In the genomic region with DNA sequence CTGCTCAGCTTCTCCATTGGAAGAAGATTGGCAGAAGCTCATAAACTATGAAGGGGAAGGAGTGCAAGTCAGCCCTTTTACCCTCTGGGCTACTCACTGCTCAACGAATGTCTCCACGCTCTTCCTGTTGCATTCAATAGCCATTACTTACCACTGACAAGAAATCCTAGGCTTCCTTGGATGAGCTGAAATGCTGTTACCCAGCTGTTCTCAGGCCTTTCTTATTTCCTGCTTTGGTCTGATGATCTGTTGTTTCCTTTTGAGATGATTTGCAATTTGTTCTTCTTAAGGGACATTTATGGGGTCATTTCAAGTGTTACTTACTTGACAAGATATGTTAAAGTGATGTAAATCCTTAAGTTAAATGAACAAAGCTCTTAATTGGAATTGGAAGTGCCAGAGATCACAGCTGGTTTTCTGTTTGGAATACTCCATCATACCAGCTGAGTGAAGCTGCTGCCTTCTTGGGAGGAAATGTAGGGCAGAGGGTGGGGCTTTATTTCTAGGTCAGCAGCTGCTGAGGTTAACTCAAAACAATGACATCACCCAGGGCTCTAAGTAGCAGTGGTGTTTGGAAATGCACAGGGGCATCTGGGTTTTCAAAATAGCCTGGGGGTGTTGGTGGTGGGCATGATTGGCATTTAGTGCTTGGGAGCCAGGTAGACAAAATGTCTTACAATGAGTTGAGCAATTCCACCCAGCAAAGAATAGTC, we compare ENCODE assay signal across 8 cellular contexts.
DNase-seq lines count a peak whose midpoint lies in the region; ATAC-seq and TF ChIP-seq lines count a peak whose summit lies in the region.

No MANE protein-coding gene starts in this region.

- 0 out of 2 replicates have a peak overlapping the region, but pooled peaks have one; percentile 5 for H2AFZ ChIP-seq in OCI-LY7 (ENCODE audit: low read length)

- no peaks in the 10 kb centered on the region for H3K36me3 ChIP-seq in BLaER1 treated with 17β-estradiol and CSF1 and Interleukin-3, amounts not matched to agents 10 nM and 100 nM
- no peaks in the 10 kb centered on the region for H3K36me3 ChIP-seq in OCI-LY7 (ENCODE audit: insufficient read depth, low read length)
- H3K36me3 ChIP-seq in mucosa of rectum (ENCODE audit: control insufficient read depth in 2 of 2, insufficient read depth in 2 of 2, low read length in 2 of 2) = no peaks in the 10 kb centered on the region

- H3K4me2 ChIP-seq in BLaER1 treated with 17β-estradiol and CSF1 and Interleukin-3, amounts not matched to agents 10 nM and 100 nM = peak overlapping the region; percentile 58 to 82 (median 72)
- H3K4me2 ChIP-seq in OCI-LY7 (ENCODE audit: low read length) = no peak overlapping the region

- H3K4me1 ChIP-seq in BLaER1 treated with 17β-estradiol and CSF1 and Interleukin-3, amounts not matched to agents 10 nM and 100 nM = peaks cover 24 to 33% (median 26%) of the 10 kb centered on the region in 10 experiments
- H3K4me1 ChIP-seq in OCI-LY7 (ENCODE audit: insufficient read depth, low read length, poor library complexity, severe bottlenecking) (peaks cover 19% of the 10 kb centered on the region), mucosa of rectum (ENCODE audit: control insufficient read depth in 2 of 2, insufficient read depth in 2 of 2, low read length in 2 of 2) (peaks cover 0 to 11% of the 10 kb centered on the region in 2 donors)

- H3K27me3 ChIP-seq in BLaER1 treated with 17β-estradiol and CSF1 and Interleukin-3, amounts not matched to agents 10 nM and 100 nM = no peaks in the 10 kb centered on the region
- H3K27me3 ChIP-seq in mucosa of rectum (ENCODE audit: control insufficient read depth in 2 of 2, insufficient read depth in 2 of 2, low read length in 2 of 2) = peaks cover 0 to 2% of the 10 kb centered on the region in 2 donors

- H3K9me2 ChIP-seq in OCI-LY7 (ENCODE audit: insufficient read depth, low read length) = no peaks in the 10 kb centered on the region

- H3K4me3 Mint-ChIP-seq in stimulated activated memory B cell treated with anti-CD40 and anti-IgM and Interleukin-4, amounts not matched to agents 10 μg/mL and 1 μg/mL and 100 μg/mL, for 72 hours = no peak overlapping the region

- H3K36me3 Mint-ChIP-seq in stimulated activated memory B cell treated with anti-CD40 and anti-IgM and Interleukin-4, amounts not matched to agents 10 μg/mL and 1 μg/mL and 100 μg/mL, for 72 hours = no peaks in the 10 kb centered on the region

- H3K4me3 ChIP-seq in BLaER1 treated with 17β-estradiol and CSF1 and Interleukin-3, amounts not matched to agents 10 nM and 100 nM = peak overlapping the region in 4 of 10 experiments; percentile 4 to 31 (median 15); a peak in 5 of 20 replicates
- no peak overlapping the region for H3K4me3 ChIP-seq in OCI-LY7 (ENCODE audit: low read depth, low read length, poor library complexity, severe bottlenecking)
- no peak overlapping the region for H3K4me3 ChIP-seq in mucosa of rectum (ENCODE audit: low read length in 2 of 2)

- no TSS peak for BruUV-seq in OCI-LY7 (replicated peaks; lab: Mats Ljungman, UMichigan)

- peaks cover 18% of the 10 kb centered on the region for H3K27me3 Mint-ChIP-seq in stimulated activated memory B cell treated with anti-CD40 and anti-IgM and Interleukin-4, amounts not matched to agents 10 μg/mL and 1 μg/mL and 100 μg/mL, for 72 hours

- no peaks in the 10 kb centered on the region for H3K79me2 ChIP-seq in OCI-LY7 (ENCODE audit: insufficient read depth, low read depth, low read length)

- no peak overlapping the region for H3K27ac Mint-ChIP-seq in stimulated activated memory B cell treated with anti-CD40 and anti-IgM and Interleukin-4, amounts not matched to agents 10 μg/mL and 1 μg/mL and 100 μg/mL, for 72 hours

- no peaks in the 10 kb centered on the region for H3K9me3 Mint-ChIP-seq in stimulated activated memory B cell treated with anti-CD40 and anti-IgM and Interleukin-4, amounts not matched to agents 10 μg/mL and 1 μg/mL and 100 μg/mL, for 72 hours

- POLR2A ChIA-PET in OCI-LY7 (lab: Charles Lee) = interaction anchor here (0.6 to 1.1 kb wide), 8 partner anchors 14 to 306 kb away, joined by 3 to 10 read pairs (median 3); no protein-coding TSS in a partner anchor

- no peak for ATAC-seq in GM18520 (IDR thresholded peaks at IDR 0.05; ENCODE audit: unreplicated experiment)
- no peak for ATAC-seq in stimulated activated memory B cell treated with anti-CD40 and anti-IgM and Interleukin-4, amounts not matched to agents 10 μg/mL and 1 μg/mL and 100 μg/mL, for 72 hours

- TF ChIP-seq CTCF in OCI-LY7 (conservative IDR thresholded peaks at IDR 0.05; ENCODE audit: low read length) = no peak

- intact Hi-C loops in OCI-LY7 (cut with micrococcal nuclease; ENCODE audit: unreplicated experiment) = loop anchor here (10.0 kb wide), 2 partner anchors 395 to 465 kb away; no protein-coding TSS in a partner anchor

- H4K20me1 ChIP-seq in BLaER1 treated with 17β-estradiol and CSF1 and Interleukin-3, amounts not matched to agents 10 nM and 100 nM = no peaks in the 10 kb centered on the region; a peak in 1 of 22 replicates
- H4K20me1 ChIP-seq in OCI-LY7 (ENCODE audit: insufficient read depth, low read length) = no peaks in the 10 kb centered on the region

- H3K9ac ChIP-seq in BLaER1 treated with 17β-estradiol and CSF1 and Interleukin-3, amounts not matched to agents 10 nM and 100 nM = peak overlapping the region; percentile 53 to 77 (median 65); a peak in 20 of 22 replicates
- H3K9ac ChIP-seq in mucosa of rectum (ENCODE audit: low read depth in 1 of 2, low read length in 2 of 2) = peak overlapping the region in 1 of 2 donors; percentile 50

- no peaks in the 10 kb centered on the region for H3K9me3 ChIP-seq in BLaER1 treated with 17β-estradiol and CSF1 and Interleukin-3, amounts not matched to agents 10 nM and 100 nM (replicated peaks in 1 of 11)
- H3K9me3 ChIP-seq in OCI-LY7 (ENCODE audit: low read length) = no peaks in the 10 kb centered on the region
- H3K9me3 ChIP-seq in mucosa of rectum (ENCODE audit: control insufficient read depth in 2 of 2, low read length in 2 of 2) = no peaks in the 10 kb centered on the region

- CTCF ChIA-PET in OCI-LY7 (lab: Charles Lee; ENCODE audit: unreplicated experiment) = no interaction called here

- peaks cover 8% of the 10 kb centered on the region for H3K4me1 Mint-ChIP-seq in stimulated activated memory B cell treated with anti-CD40 and anti-IgM and Interleukin-4, amounts not matched to agents 10 μg/mL and 1 μg/mL and 100 μg/mL, for 72 hours

- DNase-seq in OCI-LY7 (ENCODE audit: low spot score) (no peak), dermis blood vessel endothelial cell (peak; percentile 62), NCI-H146 (lab: John Stamatoyannopoulos, UW) (no peak), ecto neural progenitor cell (ENCODE audit: low spot score) (no peak)

- peak overlapping the region; percentile 74 to 90 (median 81) for H3K27ac ChIP-seq in BLaER1 treated with 17β-estradiol and CSF1 and Interleukin-3, amounts not matched to agents 10 nM and 100 nM
- H3K27ac ChIP-seq in OCI-LY7 (ENCODE audit: low read depth, low read length, poor library complexity, severe bottlenecking) = no peak overlapping the region
- H3K27ac ChIP-seq in mucosa of rectum (ENCODE audit: low read depth in 2 of 2, low read length in 2 of 2) = peak overlapping the region; percentile 0 to 48
